ENCODE assay signal across 10 cellular contexts in the genomic region with DNA sequence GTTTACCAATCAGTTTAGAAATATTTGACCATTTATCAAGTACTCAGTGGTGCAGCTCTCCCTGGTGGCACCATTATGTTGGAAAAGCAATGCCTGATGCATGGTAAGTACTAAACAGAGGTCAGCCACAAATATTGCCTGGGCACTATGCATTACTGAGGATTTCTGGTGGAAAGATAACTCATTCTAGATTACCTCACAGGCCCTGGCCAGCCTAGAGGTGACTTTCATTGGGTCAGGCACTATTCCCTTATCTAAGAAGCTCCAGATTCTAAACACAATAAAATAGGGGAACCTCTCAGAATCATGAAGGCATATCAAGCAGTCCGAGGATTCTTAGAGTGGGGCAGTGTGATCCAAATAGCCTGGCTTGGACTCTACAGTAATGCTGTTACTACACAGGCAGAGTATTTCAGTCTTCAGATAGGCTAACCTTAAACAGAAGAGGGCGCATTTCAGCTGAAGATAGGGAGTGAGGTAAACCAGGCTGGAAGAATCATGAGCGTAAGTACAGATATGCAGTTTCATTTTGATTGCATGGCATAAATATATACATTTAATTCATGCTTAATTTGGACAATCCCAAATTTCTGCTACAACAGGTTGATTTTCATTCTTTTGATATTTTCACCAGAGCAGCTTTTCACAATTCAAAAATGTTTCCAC. TPM values are rescaled to one million over a fixed set of nuclear protein-coding genes. Genes with fewer than 3 reads are reported as not detected.
A peak's percentile ranks its signal among the peaks of the same experiment; 100 is the strongest.
DNase-seq lines count a peak whose midpoint lies in the region; ATAC-seq, FAIRE-seq and TF ChIP-seq lines count a peak whose summit lies in the region.
"Had no signal": no experiment of that assay in that cellular context is flagged by ENCODE, and none has a peak within 500 bp of the region (broad histone marks: within the 10 kb centered on the region; RNA-seq: fewer than 3 reads in every experiment).

No MANE protein-coding gene starts in this region.

- TF ChIP-seq CTCF in C4-2B (conservative IDR thresholded peaks at IDR 0.05): peak; percentile 61
- peak; percentile 38 for TF ChIP-seq CTCF in bronchial epithelial cell (IDR thresholded peaks at IDR 0.05; ENCODE audit: insufficient read depth, low read length, severe bottlenecking)
- peak; percentile 55 for TF ChIP-seq CTCF in neural crest cell (conservative IDR thresholded peaks at IDR 0.05)

- no peak overlapping the region for H3K27ac Mint-ChIP-seq in neural crest cell (ENCODE audit: unreplicated experiment)

- no peaks in the 10 kb centered on the region for H3K36me3 ChIP-seq in bronchial epithelial cell (ENCODE audit: control insufficient read depth, insufficient read depth, low read length)
- H3K36me3 ChIP-seq: SJSA1 had no signal

- no peaks in the 10 kb centered on the region for H3K9me3 Mint-ChIP-seq in neural crest cell

- no peak overlapping the region for H3K4me3 Mint-ChIP-seq in neural crest cell

- no peak overlapping the region for H3K4me3 ChIP-seq in bronchial epithelial cell (ENCODE audit: low read depth, low read length)
- H3K4me3 ChIP-seq: SJSA1 had no signal

- DNase-seq in NCI-H2227 treated with DMSO at 0.1 percent for 48 hours (lab: John Stamatoyannopoulos, UW): peak; percentile 14
- DNase-seq in bronchial epithelial cell (ENCODE audit: low read depth): peak; percentile 52
- DNase-seq in neural crest cell (ENCODE audit: low read depth, low spot score): no peak
- DNase-seq in cerebellum (ENCODE audit: low spot score): no peak
- no peak for DNase-seq in NCI-H2107 (lab: John Stamatoyannopoulos, UW)

- no peaks in the 10 kb centered on the region for H3K27me3 Mint-ChIP-seq in neural crest cell (ENCODE audit: low read depth)

- no peaks in the 10 kb centered on the region for H3K4me1 Mint-ChIP-seq in neural crest cell

- peak; percentile 75 for ATAC-seq in GM18873 (IDR thresholded peaks at IDR 0.05; ENCODE audit: low FRiP score, unreplicated experiment)
- ATAC-seq in HG03045 (IDR thresholded peaks at IDR 0.05; ENCODE audit: unreplicated experiment): peak; percentile 71

- H3K27me3 ChIP-seq in bronchial epithelial cell (ENCODE audit: control insufficient read depth, insufficient read depth, low read length): no peaks in the 10 kb centered on the region
- H3K27me3 ChIP-seq: SJSA1 had no signal

- no peak for FAIRE-seq in bronchial epithelial cell (lab: Jason Lieb, UNC)

- no peak overlapping the region for H3K27ac ChIP-seq in C4-2B
- H3K27ac ChIP-seq: SJSA1 had no signal

- no peaks in the 10 kb centered on the region for H3K36me3 Mint-ChIP-seq in neural crest cell (ENCODE audit: low read depth)

RNA-seq across cellular contexts. Expression of a gene that starts 12.1 kb away (rescaled TPM):
- total RNA-seq in bronchial epithelial cell (under 0.01 TPM in 2 replicates), neural crest cell (not detected in 2 replicates), cerebellum (not detected)
- total RNA-seq: pulmonary artery endothelial cell, SJSA1 had no signal

Comparison
In these comparisons a context has a peak if more than half of its experiments do, and no peak if none do; other contexts are left out.
1. DNase-seq: peak in NCI-H2227 treated with DMSO at 0.1 percent for 48 hours (single experiment) and bronchial epithelial cell (single experiment); none in neural crest cell (single experiment), cerebellum (single experiment) and NCI-H2107 (single experiment).
2. Peak in every context shown above with its lines, with median percentiles within 50 percentile points of each other: CTCF ChIP-seq.